Comparison of ENCODE assay signal across 11 cellular contexts in genomic region chr1:203281851-203282661, GRCh38. TPM values are rescaled to one million over a fixed set of nuclear protein-coding genes. Genes with fewer than 3 reads are reported as not detected.
DNase-seq lines count a peak whose midpoint lies in the region; ATAC-seq and TF ChIP-seq lines count a peak whose summit lies in the region.
"Had no signal": no experiment of that assay in that cellular context is flagged by ENCODE, and none has a peak within 500 bp of the region (broad histone marks: within the 10 kb centered on the region; RNA-seq: fewer than 3 reads in every experiment).

No MANE protein-coding gene starts in this region.

- no TSS peak for BruUV-seq in Caco-2 (replicated peaks; lab: Mats Ljungman, UMichigan)

- no peaks in the 10 kb centered on the region for H3K27me3 ChIP-seq in Caco-2 (replicated peaks; ENCODE audit: control insufficient read depth, insufficient read depth, low read length)
- H3K27me3 ChIP-seq in SJCRH30: no peaks in the 10 kb centered on the region

- CTCF ChIA-PET in Caco-2 (lab: Charles Lee): no interaction called here

- no peaks in the 10 kb centered on the region for H3K27me3 Mint-ChIP-seq in Caco-2 (ENCODE audit: insufficient read depth, unreplicated experiment)

- H3K4me1 ChIP-seq in Caco-2 (peaks cover 22% of the 10 kb centered on the region), SJCRH30 (peaks cover 43% of the 10 kb centered on the region)

- no peak overlapping the region for H3K4me3 Mint-ChIP-seq in Caco-2 (ENCODE audit: unreplicated experiment)

- H3K4me3 ChIP-seq in Caco-2 (ENCODE audit: low read depth, low read length) (no peak overlapping the region), SJCRH30 (no peak overlapping the region)

- no peak for TF ChIP-seq CTCF in Caco-2 (IDR thresholded peaks at IDR 0.05; ENCODE audit: insufficient read depth in 1 of 2, low read depth in 1 of 2, low read length in 1 of 2, severe bottlenecking in 1 of 2, unreplicated experiment in 1 of 2)

- no peak for DNase-seq in Caco-2
- no peak for DNase-seq in SJCRH30
- peak; percentile 34 for DNase-seq in left ventricle myocardium superior
- peak; percentile 56 for DNase-seq in posterior vena cava (ENCODE audit: low spot score)
- no peak for DNase-seq in islet precursor cell
- DNase-seq in GM19240 (ENCODE audit: insufficient read length, low spot score): no peak
- no peak for DNase-seq in SIG-M5 (lab: John Stamatoyannopoulos, UW)
- no peak for DNase-seq in HPDE6-E6E7 (ENCODE audit: extremely low spot score)
- DNase-seq: amygdala; effector memory CD4-positive, alpha-beta T cell; T-helper 2 cell had no signal

- peak overlapping the region; percentile 29 for H3K27ac Mint-ChIP-seq in Caco-2 (ENCODE audit: unreplicated experiment)

- H3K36me3 Mint-ChIP-seq in Caco-2 (ENCODE audit: insufficient read depth, unreplicated experiment): no peaks in the 10 kb centered on the region

- POLR2A ChIA-PET in Caco-2 (lab: Charles Lee): interaction anchor here (1.0 kb wide), 1 partner anchor 9 kb away, joined by 4 read pairs; no protein-coding TSS in a partner anchor

- H3K9me3 Mint-ChIP-seq in Caco-2 (ENCODE audit: unreplicated experiment): no peaks in the 10 kb centered on the region

- H3K9me3 ChIP-seq in Caco-2 (no peaks in the 10 kb centered on the region), SJCRH30 (replicated peaks) (no peaks in the 10 kb centered on the region)

- H3K36me3 ChIP-seq in Caco-2 (ENCODE audit: control insufficient read depth, insufficient read depth, low read length) (no peaks in the 10 kb centered on the region), SJCRH30 (no peaks in the 10 kb centered on the region)

- peaks cover 31% of the 10 kb centered on the region for H3K4me1 Mint-ChIP-seq in Caco-2 (ENCODE audit: low read depth, unreplicated experiment)

- intact Hi-C loops in Caco-2 (cut with micrococcal nuclease; ENCODE audit: unreplicated experiment): no loop called here
- intact Hi-C loops in left ventricle myocardium superior (cut with micrococcal nuclease): no loop called here
- intact Hi-C loops in posterior vena cava (cut with DNase I): no loop called here

- H3K27ac ChIP-seq in SJCRH30: peak overlapping the region; percentile 7

- no peak for ATAC-seq in left ventricle myocardium superior

RNA-seq across cellular contexts. Expression of gene BTG2, which starts 23.3 kb away (rescaled TPM):
- 21.2 and 21.6 TPM in 2 replicates for total RNA-seq in Caco-2 (2022)
- total RNA-seq in SJCRH30 (2014; rRNA removed; shearing (Covaris generic)): 59.8 and 63.1 TPM in 2 replicates
- 41.3 TPM for total RNA-seq in left ventricle myocardium superior
- 100 to 1,000 TPM in 1 of 2 donors, 10 to 100 TPM in 1; 64.7 to 153 TPM for total RNA-seq in posterior vena cava

RNA-seq across cellular contexts. Expression of gene CHIT1, which starts 52.6 kb away (rescaled TPM):
- not detected in 2 replicates for total RNA-seq in Caco-2 (2022)
- total RNA-seq in SJCRH30 (2014; rRNA removed; shearing (Covaris generic)): 0.08 and 0.18 TPM in 2 replicates
- total RNA-seq in left ventricle myocardium superior: not detected
- total RNA-seq in posterior vena cava: under 1 TPM; 0.14 to 0.33 TPM

Comparison
In these comparisons a context has a peak if more than half of its experiments do, and no peak if none do; other contexts are left out.
1. DNase-seq: peak in left ventricle myocardium superior (single experiment) and posterior vena cava (single experiment); none in Caco-2 (0 of 2), SJCRH30 (0 of 2), islet precursor cell (single experiment), GM19240 (single experiment), SIG-M5 (single experiment) and HPDE6-E6E7 (single experiment).